ENCODE assay signal across 1 cellular context in genomic region chr4:90254357-90254756, GRCh38.
TF ChIP-seq lines count a peak whose summit lies in the region.

No MANE protein-coding gene starts in this region.

TF ChIP-seq in H1, 55 proteins besides CTCF, POLR2A, EP300 and RAD21:
- no peak for TF ChIP-seq JUND (IDR thresholded peaks at IDR 0.05; ENCODE audit: low read length)
- no peak for TF ChIP-seq BRCA1 (IDR thresholded peaks at IDR 0.05; ENCODE audit: low read depth, low read length)
- TF ChIP-seq ATF2 (IDR thresholded peaks at IDR 0.05; ENCODE audit: low read length), result no peak
- TF ChIP-seq E2F6 (IDR thresholded peaks at IDR 0.05), result no peak
- TF ChIP-seq SP4 (IDR thresholded peaks at IDR 0.05; ENCODE audit: low read length), result no peak
- TF ChIP-seq YY1 (IDR thresholded peaks at IDR 0.05; ENCODE audit: low read depth, low read length), result no peak
- no peak for TF ChIP-seq SRF (IDR thresholded peaks at IDR 0.05; ENCODE audit: low read depth, low read length)
- TF ChIP-seq CHD7 (IDR thresholded peaks at IDR 0.05; ENCODE audit: insufficient replicate concordance, low read length), result no peak
- TF ChIP-seq ATF3 (IDR thresholded peaks at IDR 0.05; ENCODE audit: insufficient read depth, low read depth, low read length), result no peak
TF ChIP-seq in H1: peak in this region for 0.
